In the genomic region with DNA sequence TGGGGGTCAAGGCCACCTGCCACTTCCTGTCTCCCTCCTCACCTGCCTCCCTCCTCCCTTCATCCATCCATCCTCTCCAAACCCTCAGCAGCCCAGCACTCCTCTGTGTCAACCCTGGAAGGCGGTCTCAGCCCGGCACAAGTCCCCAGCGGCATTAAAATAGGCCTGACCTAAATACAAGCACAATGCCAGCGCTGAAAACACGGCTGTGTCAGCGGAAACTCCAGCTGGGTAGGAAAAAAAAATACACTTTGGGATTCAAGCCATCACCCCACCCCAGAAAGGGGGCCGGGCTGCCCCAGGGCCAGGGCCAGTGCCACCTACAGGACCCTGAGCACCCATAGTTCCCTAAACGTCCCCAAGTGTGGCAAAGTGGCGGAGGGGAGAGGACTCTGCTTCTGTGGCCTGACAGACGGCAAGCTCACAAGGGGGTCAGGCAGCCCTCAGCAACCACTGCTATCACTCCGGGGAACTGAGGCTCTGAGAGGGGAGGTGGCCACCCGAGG, we compare ENCODE assay signal across 1 cellular context.
TF ChIP-seq lines count a peak whose summit lies in the region.

No MANE protein-coding gene starts in this region.

TF ChIP-seq in GM23338, 12 proteins besides CTCF, POLR2A, EP300 and RAD21 (continued from another document):
- TF ChIP-seq REST (IDR thresholded peaks at IDR 0.05; ENCODE audit: unreplicated experiment) (no peak), ZNF331 (CRISPR knock-in tag; IDR thresholded peaks at IDR 0.05; ENCODE audit: low read depth) (no peak), EZH2phosphoT487 (IDR thresholded peaks at IDR 0.05; ENCODE audit: unreplicated experiment) (no peak)
